18 cellular contexts compared by ENCODE assay signal in genomic region chr1:234573711-234574299, GRCh38. TPM values are rescaled to one million over a fixed set of nuclear protein-coding genes. Genes with fewer than 3 reads are reported as not detected.
A peak's percentile ranks its signal among the peaks of the same experiment; 100 is the strongest.
DNase-seq lines count a peak whose midpoint lies in the region; ATAC-seq, FAIRE-seq and TF ChIP-seq lines count a peak whose summit lies in the region.
"Had no signal": no experiment of that assay in that cellular context is flagged by ENCODE, and none has a peak within 500 bp of the region (broad histone marks: within the 10 kb centered on the region; RNA-seq: fewer than 3 reads in every experiment).

No MANE protein-coding gene starts in this region.

- H3K4me3 ChIP-seq in H1 (ENCODE audit: extremely low read depth in 1 of 4, insufficient read depth in 2 of 4, low read depth in 3 of 4, low read length in 4 of 4) (no peak overlapping the region), right lobe of liver (no peak overlapping the region), sigmoid colon (no peak overlapping the region)
- H3K4me3 ChIP-seq: body of pancreas, skin epidermis, upper lobe of left lung had no signal

- no peak overlapping the region for H2BK15ac ChIP-seq in H1 (ENCODE audit: low read length)

- H4K20me1 ChIP-seq in H1 (replicated peaks in 1 of 2; ENCODE audit: control insufficient read depth in 1 of 2, insufficient read depth in 2 of 2, low read length in 2 of 2), result no peaks in the 10 kb centered on the region

- no peaks in the 10 kb centered on the region for H3K23me2 ChIP-seq in H1 (ENCODE audit: low read depth, low read length)

- no peak overlapping the region for H2BK5ac ChIP-seq in H1 (ENCODE audit: low read depth, low read length)

- no peaks in the 10 kb centered on the region for H3K79me2 ChIP-seq in H1 (ENCODE audit: control insufficient read depth in 1 of 2, insufficient read depth in 2 of 2, low read length in 2 of 2)

- H3K14ac ChIP-seq in H1 (ENCODE audit: insufficient read length), result no peak overlapping the region

- FAIRE-seq in H1 (lab: Jason Lieb, UNC), result no peak

- H3K27me3 ChIP-seq in H1 (replicated peaks in 1 of 4; ENCODE audit: control insufficient read depth in 3 of 4, extremely low read depth in 1 of 4, insufficient read depth in 3 of 4, low read length in 3 of 4) (no peaks in the 10 kb centered on the region), right lobe of liver (no peaks in the 10 kb centered on the region), sigmoid colon (no peaks in the 10 kb centered on the region)
- H3K27me3 ChIP-seq: body of pancreas, upper lobe of left lung had no signal

- H3K23ac ChIP-seq in H1 (ENCODE audit: insufficient read length), result no peak overlapping the region

- TF ChIP-seq POLR2A in H1 (IDR thresholded peaks at IDR 0.05; ENCODE audit: control extremely low read depth in 1 of 2, low read depth in 2 of 2, low read length in 2 of 2) (no peak), right lobe of liver (IDR thresholded peaks at IDR 0.05) (no peak), sigmoid colon (IDR thresholded peaks at IDR 0.05) (no peak)

- no peak overlapping the region for H3K4ac ChIP-seq in H1 (replicated peaks; ENCODE audit: insufficient read length, low read depth, low read length)

- no peaks in the 10 kb centered on the region for H3K9me3 ChIP-seq in H1 (ENCODE audit: insufficient read depth in 2 of 2, low read depth in 1 of 2, low read length in 1 of 2)
- no peaks in the 10 kb centered on the region for H3K9me3 ChIP-seq in right lobe of liver
- H3K9me3 ChIP-seq in sigmoid colon, result no peaks in the 10 kb centered on the region
- H3K9me3 ChIP-seq: body of pancreas, upper lobe of left lung had no signal

- TF ChIP-seq RAD21 in H1 (IDR thresholded peaks at IDR 0.05 in 1 of 2, conservative IDR thresholded peaks at IDR 0.05 in 1 of 2; ENCODE audit: low read depth in 2 of 2, low read length in 2 of 2), result no peak

- H3K18ac ChIP-seq in H1 (ENCODE audit: extremely low read depth, low read length), result no peak overlapping the region; the same call in 1 of the 2 replicates

- H2BK120ac ChIP-seq in H1 (replicated peaks; ENCODE audit: low read depth, low read length), result no peak overlapping the region

- DNase-seq in CD1c-positive myeloid dendritic cell (ENCODE audit: extremely low spot score) (peak; percentile 53), MV-4-11 (lab: John Stamatoyannopoulos, UW) (peak; percentile 27), H1 (ENCODE audit: low read depth in 1 of 2, low spot score in 2 of 2) (no peak), right lobe of liver (peak in 1 of 3 donors; percentile 37), sigmoid colon (no peak), DMS79 (lab: John Stamatoyannopoulos, UW) (no peak)
- DNase-seq in stimulated activated CD4-positive, alpha-beta T cell treated with anti-CD3 and anti-CD28 coated beads, Interleukin-2, amount 100 ng/mL, for 48 hours, result no peak
- DNase-seq: activated effector memory CD4-positive, alpha-beta T cell treated with anti-CD3 and anti-CD28 coated beads, Interleukin-2, amount 50 U/mL, for 16 hours; body of pancreas; effector memory CD8-positive, alpha-beta T cell; H9; NCI-H1105 treated with DMSO at 0.1 percent for 48 hours; NCI-H510A; stimulated activated naive B cell treated with anti-CD40 and anti-IgM and Interleukin-4, amounts not matched to agents 10 μg/mL and 1 μg/mL and 100 μg/mL, for 72 hours; upper lobe of left lung had no signal

- H4K91ac ChIP-seq in H1 (replicated peaks; ENCODE audit: insufficient read length, low read length), result no peak overlapping the region

- no peak overlapping the region for H3K4me2 ChIP-seq in H1 (ENCODE audit: insufficient read depth in 1 of 2, low read depth in 2 of 2, low read length in 2 of 2)

- no peak for TF ChIP-seq CTCF in H1 (IDR thresholded peaks at IDR 0.05; ENCODE audit: control extremely low read depth in 1 of 3, insufficient read depth in 1 of 3, low read depth in 1 of 3, low read length in 3 of 3)
- no peak for TF ChIP-seq CTCF in right lobe of liver (IDR thresholded peaks at IDR 0.05)
- TF ChIP-seq CTCF in sigmoid colon (IDR thresholded peaks at IDR 0.05), result no peak

- no peak overlapping the region for H3K56ac ChIP-seq in H1 (replicated peaks; ENCODE audit: insufficient read length, low read depth, low read length)

- H3K4me1 ChIP-seq in H1 (replicated peaks in 1 of 4; ENCODE audit: control insufficient read depth in 3 of 4, insufficient read depth in 4 of 4, low read length in 3 of 4), result no peaks in the 10 kb centered on the region
- peaks cover 0 to 8% (median 0%) of the 10 kb centered on the region in 4 donors for H3K4me1 ChIP-seq in right lobe of liver
- peaks cover 0 to 8% (median 3%) of the 10 kb centered on the region in 4 donors for H3K4me1 ChIP-seq in sigmoid colon

- no peak overlapping the region for H2AK5ac ChIP-seq in H1 (ENCODE audit: low read depth, low read length)

- no peak overlapping the region for H3K27ac ChIP-seq in H1 (ENCODE audit: low read depth, low read length)
- no peak overlapping the region for H3K27ac ChIP-seq in right lobe of liver
- peak overlapping the region in 1 of 4 donors; percentile 28 for H3K27ac ChIP-seq in sigmoid colon
- H3K27ac ChIP-seq: body of pancreas, upper lobe of left lung, VCaP had no signal

- peak overlapping the region; percentile 84; the same call in 1 of the 2 replicates for H2AFZ ChIP-seq in H1 (ENCODE audit: low read length)

- H3K79me1 ChIP-seq in H1 (ENCODE audit: low read depth, low read length), result no peaks in the 10 kb centered on the region

- ATAC-seq in right lobe of liver (peak; percentile 34 to 73 (median 56)), GM18519 (IDR thresholded peaks at IDR 0.05; ENCODE audit: low FRiP score, unreplicated experiment) (no peak)
- ATAC-seq: body of pancreas; effector memory CD8-positive, alpha-beta T cell; stimulated activated naive B cell treated with anti-CD40 and anti-IgM and Interleukin-4, amounts not matched to agents 10 μg/mL and 1 μg/mL and 100 μg/mL, for 72 hours had no signal

- no peak overlapping the region for H4K8ac ChIP-seq in H1 (ENCODE audit: extremely low read depth, insufficient read depth, low read length)

- intact Hi-C loops in right lobe of liver (cut with DNase I), result no loop called here
- intact Hi-C loops in sigmoid colon (cut with DNase I), result no loop called here

- CTCF ChIA-PET in H1 (lab: Charles Lee; ENCODE audit: partially characterized antibody), result interaction anchor here (0.6 kb wide), 1 partner anchor 9 kb away, joined by 5 read pairs; no protein-coding TSS in a partner anchor

- H3K36me3 ChIP-seq in H1 (ENCODE audit: control insufficient read depth in 2 of 4, insufficient read depth in 4 of 4, low read length in 3 of 4) (no peaks in the 10 kb centered on the region), right lobe of liver (no peaks in the 10 kb centered on the region), sigmoid colon (no peaks in the 10 kb centered on the region)
- H3K36me3 ChIP-seq: upper lobe of left lung had no signal

- TF ChIP-seq EP300 in H1 (IDR thresholded peaks at IDR 0.05; ENCODE audit: borderline replicate concordance in 1 of 2, low read depth in 2 of 2, low read length in 2 of 2) (no peak), sigmoid colon (IDR thresholded peaks at IDR 0.05) (no peak)

- WGBS in H1 (ENCODE audit: extremely low coverage in 1 of 2, insufficient coverage in 1 of 2, insufficient read length in 1 of 2, insufficient replicate concordance in 2 of 2, low coverage in 1 of 2, low lambda C conversion rate in 2 of 2, missing lambda C conversion rate in 1 of 2), 2 experiments, result 79% methylated on average over 2 of the region's 2 CpGs; no CpG with 5 or more reads in 1 of the 2 experiments
- WGBS in right lobe of liver (ENCODE audit: insufficient coverage, low coverage, low lambda C conversion rate, missing lambda C conversion rate), result 23% methylated on average over 2 of the region's 2 CpGs
- WGBS in sigmoid colon, 2 donors, result 57 to 67% methylated on average over 2 of the region's 2 CpGs

- POLR2A ChIA-PET in H1 (lab: Charles Lee; ENCODE audit: partially characterized antibody), result interaction anchor here (1.4 kb wide), 1 partner anchor 31 kb away, joined by 3 read pairs; no protein-coding TSS in a partner anchor

- no peak overlapping the region for H2BK20ac ChIP-seq in H1 (ENCODE audit: low read length)

- H2BK12ac ChIP-seq in H1 (ENCODE audit: low read depth, low read length), result no peak overlapping the region; the same call in 1 of the 2 replicates

- H3K9ac ChIP-seq in H1 (replicated peaks in 1 of 4; ENCODE audit: extremely low read depth in 1 of 4, low read depth in 3 of 4, low read length in 3 of 4), result no peak overlapping the region

- no peak overlapping the region for H4K5ac ChIP-seq in H1 (ENCODE audit: insufficient read length, low read depth, low read length)

TF ChIP-seq in H1, 55 proteins besides CTCF, POLR2A, EP300 and RAD21 (continues in another document):
- TF ChIP-seq POU5F1 (IDR thresholded peaks at IDR 0.05; ENCODE audit: low read depth, low read length), result no peak

RNA-seq across cellular contexts. Expression of gene IRF2BP2, which starts 36.2 kb away (rescaled TPM):
- total RNA-seq in H1 (2021; fragmentation: NEBNext Ultra II Directional; extraction: Animal tissue kit (Norgen Biotek cat#: 25700)), result 67.5 and 68.9 TPM in 2 replicates
- polyA plus RNA-seq in H1 (2011; rRNA removed), result 24.9 and 36.0 TPM in 2 replicates
- 14.9 TPM for polyA plus RNA-seq in H1 (2011; cell fraction: cytosol; rRNA removed)
- 108 TPM for polyA plus RNA-seq in H1 (2011; cell fraction: nucleus; rRNA removed)
- polyA plus RNA-seq in H1 (2012, experiment 1 of 2), result 22.9 to 44.8 TPM (median 38.6 TPM) in 4 replicates
- 26.3 TPM for polyA plus RNA-seq in H1 (2012, experiment 2 of 2)
- polyA plus RNA-seq in H1 (2013, experiment 1 of 2), result 31.8 TPM
- 31.3 TPM for polyA plus RNA-seq in H1 (2013, experiment 2 of 2)
- 22.1 and 38.7 TPM in 2 replicates for polyA minus RNA-seq in H1 (2011; rRNA and poly(A)+ RNA removed)
- 41.8 TPM for polyA minus RNA-seq in H1 (2011; cell fraction: cytosol; rRNA and poly(A)+ RNA removed)
- 37.3 TPM for polyA minus RNA-seq in H1 (2011; cell fraction: nucleus; rRNA and poly(A)+ RNA removed)
- total RNA-seq in right lobe of liver, result 10 to 100 TPM; 35.3 to 93.2 (median 56.8) TPM
- total RNA-seq in sigmoid colon, result 10 to 100 TPM; 43.8 to 80.9 (median 55.5) TPM
- 10 to 100 TPM; 39.1 to 86.9 (median 66.1) TPM for polyA plus RNA-seq in sigmoid colon

Comparison
In these comparisons a context has a peak if more than half of its experiments do, and no peak if none do; other contexts are left out.
1. DNase-seq: peak in CD1c-positive myeloid dendritic cell (single experiment) and MV-4-11 (single experiment); none in H1 (0 of 2), sigmoid colon (single experiment), DMS79 (single experiment) and stimulated activated CD4-positive, alpha-beta T cell treated with anti-CD3 and anti-CD28 coated beads, Interleukin-2, amount 100 ng/mL, for 48 hours (0 of 2).